12 cellular contexts compared by ENCODE assay signal in the genomic region with DNA sequence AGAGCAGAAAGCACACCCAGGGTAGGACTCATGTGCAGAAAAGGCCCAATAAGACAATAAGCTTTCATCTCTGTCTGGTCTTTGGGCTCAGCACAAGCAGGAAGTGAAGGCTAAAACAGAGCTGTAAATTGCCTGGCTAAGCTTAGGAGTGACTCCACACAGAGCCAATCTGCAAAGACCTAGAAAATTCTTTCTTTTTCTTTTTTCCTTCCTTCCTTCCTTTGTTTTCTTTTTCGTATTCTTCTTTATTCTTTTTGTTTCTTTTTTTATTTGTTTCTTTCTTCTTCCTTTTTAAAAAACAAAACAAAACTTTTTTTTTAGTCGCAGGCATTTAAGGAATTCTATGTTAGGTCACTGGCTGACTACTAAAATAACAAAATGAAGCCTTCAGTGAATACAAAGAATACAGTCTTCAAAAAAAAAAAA. TPM values are rescaled to one million over a fixed set of nuclear protein-coding genes. Genes with fewer than 3 reads are reported as not detected.
A peak's percentile ranks its signal among the peaks of the same experiment; 100 is the strongest.
DNase-seq lines count a peak whose midpoint lies in the region; ATAC-seq, FAIRE-seq and TF ChIP-seq lines count a peak whose summit lies in the region.
"Had no signal": no experiment of that assay in that cellular context is flagged by ENCODE, and none has a peak within 500 bp of the region (broad histone marks: within the 10 kb centered on the region; RNA-seq: fewer than 3 reads in every experiment).

No MANE protein-coding gene starts in this region.

- H3K36me3 ChIP-seq in K562 (ENCODE audit: control insufficient read depth, insufficient read depth, low read length) (no peaks in the 10 kb centered on the region), lower lobe of right lung (no peaks in the 10 kb centered on the region), testis (ENCODE audit: low read depth, missing control alignments) (no peaks in the 10 kb centered on the region)

- CTCF ChIA-PET in activated naive CD4-positive, alpha-beta T cell treated with anti-CD3 and anti-CD28 coated beads, Interleukin-2, amount 10 ng/mL, durations not matched to agents 7 days and 5 days (lab: Charles Lee) = interaction anchor here (0.6 to 1.3 kb wide), 3 partner anchors 29 to 199 kb away, joined by 3 to 5 read pairs (median 3); a partner anchor contains a TSS
- CTCF ChIA-PET in K562 (lab: Yijun Ruan, JAX; ENCODE audit: low intra/inter-chr PET ratio) = interaction anchor here (0.9 kb wide), 1 partner anchor 144 kb away, joined by 4 read pairs; no protein-coding TSS in a partner anchor

- H3K4me3 ChIP-seq in K562 = no peak overlapping the region
- no peak overlapping the region for H3K4me3 ChIP-seq in lower lobe of right lung
- no peak overlapping the region for H3K4me3 ChIP-seq in testis

- H3K4me2 ChIP-seq in K562 (ENCODE audit: insufficient read depth, low read length) = no peak overlapping the region

- H3K9me3 ChIP-seq in K562 (replicated peaks; ENCODE audit: control insufficient read depth, insufficient read depth, low read depth, low read length) (no peaks in the 10 kb centered on the region), lower lobe of right lung (no peaks in the 10 kb centered on the region), testis (no peaks in the 10 kb centered on the region)

- TF ChIP-seq CTCF in K562 (IDR thresholded peaks at IDR 0.05 in 2 of 3, conservative IDR thresholded peaks at IDR 0.05 in 1 of 3; ENCODE audit: insufficient read depth in 2 of 3, low read depth in 1 of 3, low read length in 3 of 3) = no peak
- TF ChIP-seq CTCF in lower lobe of right lung (IDR thresholded peaks at IDR 0.05) = no peak
- TF ChIP-seq CTCF in testis (IDR thresholded peaks at IDR 0.05) = no peak

- H3K9ac ChIP-seq in K562 (ENCODE audit: insufficient read depth in 1 of 2, low read depth in 2 of 2, low read length in 2 of 2) = 0 out of 4 replicates have a peak overlapping the region, but pooled peaks of 1 of the 2 experiments have one; percentile 12

- no peaks in the 10 kb centered on the region for H4K20me1 ChIP-seq in K562 (replicated peaks; ENCODE audit: control insufficient read depth, insufficient read depth, low read length)

- no peaks in the 10 kb centered on the region for H3K79me2 ChIP-seq in K562 (ENCODE audit: control insufficient read depth, insufficient read depth, low read length)

- FAIRE-seq in K562 (lab: Jason Lieb, UNC) = no peak

- H3K9me3 Mint-ChIP-seq in activated naive CD4-positive, alpha-beta T cell treated with anti-CD3 and anti-CD28 coated beads, Interleukin-2, amount 50 U/mL, for 72 hours = no peaks in the 10 kb centered on the region
- no peaks in the 10 kb centered on the region for H3K9me3 Mint-ChIP-seq in activated naive CD4-positive, alpha-beta T cell treated with anti-CD3 and anti-CD28 coated beads, Interleukin-2, amount 10 ng/mL, durations not matched to agents 7 days and 5 days
- H3K9me3 Mint-ChIP-seq: IgD-negative memory B cell; stimulated activated naive CD8-positive, alpha-beta T cell treated with anti-CD3 and anti-CD28 coated beads, Interleukin-15, Interleukin-2, amounts not matched to agents 100 ng/mL and 50 ng/mL, for 24 hours had no signal

- no peaks in the 10 kb centered on the region for H3K9me1 ChIP-seq in K562 (ENCODE audit: control insufficient read depth, insufficient read depth, low read length)

- no peak for TF ChIP-seq EP300 in K562 (IDR thresholded peaks at IDR 0.05; ENCODE audit: low read length)

- H3K27me3 ChIP-seq in K562 (ENCODE audit: control insufficient read depth in 2 of 2, insufficient read depth in 2 of 2, low read length in 2 of 2) (no peaks in the 10 kb centered on the region), lower lobe of right lung (ENCODE audit: low read depth) (no peaks in the 10 kb centered on the region), testis (no peaks in the 10 kb centered on the region)

- H3K4me1 Mint-ChIP-seq in activated naive CD4-positive, alpha-beta T cell treated with anti-CD3 and anti-CD28 coated beads, Interleukin-2, amount 10 ng/mL, durations not matched to agents 7 days and 5 days = peaks cover 14% of the 10 kb centered on the region

- no peak overlapping the region for H3K27ac ChIP-seq in K562 (ENCODE audit: extremely low read depth, low read depth, low read length)
- peak overlapping the region; percentile 19 for H3K27ac ChIP-seq in lower lobe of right lung
- peak overlapping the region; percentile 52 to 84 for H3K27ac ChIP-seq in testis

- WGBS in K562 (ENCODE audit: insufficient coverage, low coverage, missing lambda C conversion rate) = 9% methylated on average over 1 of the region's 2 CpGs
- WGBS in testis, 2 donors = 45 to 46% methylated on average over 2 of the region's 2 CpGs

- no peak for TF ChIP-seq POLR2A in K562 (conservative IDR thresholded peaks at IDR 0.05)
- no peak for TF ChIP-seq POLR2A in testis (IDR thresholded peaks at IDR 0.05)

- H3K27me3 Mint-ChIP-seq in activated naive CD4-positive, alpha-beta T cell treated with anti-CD3 and anti-CD28 coated beads, Interleukin-2, amount 10 ng/mL, durations not matched to agents 7 days and 5 days = peaks cover 15% of the 10 kb centered on the region
- H3K27me3 Mint-ChIP-seq: IgD-negative memory B cell had no signal

- POLR2A ChIA-PET in K562 (lab: Yijun Ruan, JAX) = interaction anchor here (0.9 to 2.4 kb wide), 2 partner anchors 11 to 16 kb away, joined by 3 to 12 read pairs; no protein-coding TSS in a partner anchor

- H3K4me1 ChIP-seq in K562 (replicated peaks in 1 of 2; ENCODE audit: control insufficient read depth in 2 of 2, insufficient read depth in 2 of 2, low read length in 2 of 2) = peaks cover 8 to 10% of the 10 kb centered on the region in 2 experiments; a peak in 3 of 5 replicates
- peaks cover 41% of the 10 kb centered on the region for H3K4me1 ChIP-seq in lower lobe of right lung
- peaks cover 51% of the 10 kb centered on the region for H3K4me1 ChIP-seq in testis

- DNase-seq in activated naive CD4-positive, alpha-beta T cell treated with anti-CD3 and anti-CD28 coated beads, Interleukin-2, amount 50 U/mL, for 72 hours (ENCODE audit: low spot score in 2 of 2) = no peak
- DNase-seq in activated naive CD4-positive, alpha-beta T cell treated with anti-CD3 and anti-CD28 coated beads, Interleukin-2, amount 10 ng/mL, durations not matched to agents 7 days and 5 days = no peak
- DNase-seq in K562 (ENCODE audit: extremely low read depth in 1 of 4, low spot score in 3 of 4) = no peak
- no peak for DNase-seq in lower lobe of right lung
- no peak for DNase-seq in testis
- no peak for DNase-seq in effector CD8-positive, alpha-beta T cell (lab: John Stamatoyannopoulos, UW)
- no peak for DNase-seq in SK-N-DZ (ENCODE audit: low spot score)
- DNase-seq in left lobe of liver (ENCODE audit: low spot score) = no peak
- DNase-seq: GF-D8, T-helper 2 cell had no signal

- intact Hi-C loops in K562 (cut with micrococcal nuclease) (no loop called here), lower lobe of right lung (cut with DNase I) (no loop called here), testis (cut with DNase I; ENCODE audit: low total_unique reads) (no loop called here)

- no peaks in the 10 kb centered on the region for H3K36me3 Mint-ChIP-seq in activated naive CD4-positive, alpha-beta T cell treated with anti-CD3 and anti-CD28 coated beads, Interleukin-2, amount 50 U/mL, for 72 hours
- no peaks in the 10 kb centered on the region for H3K36me3 Mint-ChIP-seq in activated naive CD4-positive, alpha-beta T cell treated with anti-CD3 and anti-CD28 coated beads, Interleukin-2, amount 10 ng/mL, durations not matched to agents 7 days and 5 days

- BruUV-seq in K562 (replicated peaks; lab: Mats Ljungman, UMichigan) = no TSS peak

- H3K4me3 Mint-ChIP-seq in activated naive CD4-positive, alpha-beta T cell treated with anti-CD3 and anti-CD28 coated beads, Interleukin-2, amount 10 ng/mL, durations not matched to agents 7 days and 5 days = no peak overlapping the region
- H3K4me3 Mint-ChIP-seq: IgD-negative memory B cell; stimulated activated naive CD8-positive, alpha-beta T cell treated with anti-CD3 and anti-CD28 coated beads, Interleukin-15, Interleukin-2, amounts not matched to agents 100 ng/mL and 50 ng/mL, for 24 hours had no signal

- in situ Hi-C loops in K562 (cut with MboI) = no loop called here

- H3K27ac Mint-ChIP-seq in activated naive CD4-positive, alpha-beta T cell treated with anti-CD3 and anti-CD28 coated beads, Interleukin-2, amount 50 U/mL, for 72 hours = peak overlapping the region in 1 of 2 donors; percentile 41
- H3K27ac Mint-ChIP-seq in activated naive CD4-positive, alpha-beta T cell treated with anti-CD3 and anti-CD28 coated beads, Interleukin-2, amount 10 ng/mL, durations not matched to agents 7 days and 5 days = no peak overlapping the region
- H3K27ac Mint-ChIP-seq: IgD-negative memory B cell had no signal

- H2AFZ ChIP-seq in K562 (ENCODE audit: low read depth, low read length) = peak overlapping the region; percentile 84

- peak; percentile 54 to 55 for ATAC-seq in activated naive CD4-positive, alpha-beta T cell treated with anti-CD3 and anti-CD28 coated beads, Interleukin-2, amount 50 U/mL, for 72 hours
- peak; percentile 74 for ATAC-seq in K562
- peak in 1 of 2 donors; percentile 20 for ATAC-seq in lower lobe of right lung
- ATAC-seq in left lobe of liver = no peak

- no peak for TF ChIP-seq RAD21 in K562 (CRISPR knock-in tag; conservative IDR thresholded peaks at IDR 0.05 in 1 of 2, IDR thresholded peaks at IDR 0.05 in 1 of 2)

RNA-seq across cellular contexts. Expression of a gene that starts 12.2 kb away (rescaled TPM):
- 10 to 100 TPM; 62.5 to 70.3 TPM for total RNA-seq in activated naive CD4-positive, alpha-beta T cell treated with anti-CD3 and anti-CD28 coated beads, Interleukin-2, amount 50 U/mL, for 72 hours
- 37.3 and 95.2 TPM in 2 replicates for total RNA-seq in K562 (2011; cell fraction: chromatin; rRNA removed; ENCODE audit: low replicate concordance)
- 37.6 and 42.7 TPM in 2 replicates for total RNA-seq in K562 (2011; cell fraction: nucleolus; rRNA removed)
- 57.9 and 59.2 TPM in 2 replicates for total RNA-seq in K562 (2011; cell fraction: nucleoplasm; rRNA removed)
- total RNA-seq in K562 (2014; rRNA removed) = 21.8 and 37.3 TPM in 2 replicates
- total RNA-seq in K562 (2014; rRNA removed; fragmentation: Illumina TruSeq; extraction: Trizol) = 23.8 and 26.1 TPM in 2 replicates
- 23.9 and 24.8 TPM in 2 replicates for total RNA-seq in K562 (2015; rRNA removed; fragmentation: Illumina TruSeq; extraction: Trizol)
- total RNA-seq in K562 (2021) = 115 and 125 TPM in 2 replicates
- 110 and 134 TPM in 2 replicates for polyA plus RNA-seq in K562 (2011; rRNA removed)
- 159 and 169 TPM in 2 replicates for polyA plus RNA-seq in K562 (2011; cell fraction: cytosol; rRNA removed)
- polyA plus RNA-seq in K562 (2011; cell fraction: nucleus; rRNA removed) = 65.9 and 94.9 TPM in 2 replicates
- polyA plus RNA-seq in K562 (2012) = 118 and 226 TPM in 2 replicates
- polyA plus RNA-seq in K562 (2014; fragmentation: Illumina TruSeq; extraction: Trizol) = 141 and 171 TPM in 2 replicates
- polyA plus RNA-seq in K562 (2014; fragmentation: Nextera tagmentation; extraction: Ambion mirVana) = 10 to 100 TPM; 30.0 to 42.5 TPM
- polyA plus RNA-seq in K562 (2014; rRNA removed) = 62.2 and 69.6 TPM in 2 replicates
- polyA minus RNA-seq in K562 (2011; rRNA and poly(A)+ RNA removed) = 78.8 and 99.8 TPM in 2 replicates
- 34.6 and 53.7 TPM in 2 replicates for polyA minus RNA-seq in K562 (2011; cell fraction: cytosol; rRNA and poly(A)+ RNA removed)
- 18.6 and 24.8 TPM in 2 replicates for polyA minus RNA-seq in K562 (2011; cell fraction: nucleus; rRNA and poly(A)+ RNA removed)
- total RNA-seq in lower lobe of right lung = 71.8 TPM
- 100 to 1,000 TPM in 1 of 2 donors, 10 to 100 TPM in 1; 84.3 to 105 TPM for total RNA-seq in testis
- polyA plus RNA-seq in testis (ENCODE audit: insufficient read depth, low read depth, low replicate concordance) = 97.0 TPM
- polyA plus RNA-seq in SK-N-DZ (2014; cell fraction: cytosol; rRNA removed) = 51.7 and 60.8 TPM in 2 replicates
- polyA plus RNA-seq in SK-N-DZ (2014; cell fraction: nucleus; rRNA removed) = 10.4 and 28.0 TPM in 2 replicates
- 32.0 TPM for total RNA-seq in left lobe of liver

RNA-seq across cellular contexts. Expression of a gene that starts 12.4 kb away (rescaled TPM):
- total RNA-seq in activated naive CD4-positive, alpha-beta T cell treated with anti-CD3 and anti-CD28 coated beads, Interleukin-2, amount 50 U/mL, for 72 hours = 10 to 100 TPM; 36.6 to 38.1 TPM
- total RNA-seq in K562 (2011; cell fraction: chromatin; rRNA removed; ENCODE audit: low replicate concordance) = 125 and 232 TPM in 2 replicates
- 136 and 142 TPM in 2 replicates for total RNA-seq in K562 (2011; cell fraction: nucleolus; rRNA removed)
- 117 and 134 TPM in 2 replicates for total RNA-seq in K562 (2011; cell fraction: nucleoplasm; rRNA removed)
- total RNA-seq in K562 (2014; rRNA removed) (9.9 and 12.1 TPM in 2 replicates), K562 (2014; rRNA removed; fragmentation: Illumina TruSeq; extraction: Trizol) (5.4 and 6.4 TPM in 2 replicates), K562 (2015; rRNA removed; fragmentation: Illumina TruSeq; extraction: Trizol) (5.7 and 6.0 TPM in 2 replicates), K562 (2021) (14.3 and 18.7 TPM in 2 replicates), lower lobe of right lung (25.1 TPM), testis (100 to 1,000 TPM; 122 to 129 TPM), left lobe of liver (14.1 TPM)
- polyA plus RNA-seq in K562 (2011; rRNA removed) (20.5 and 40.7 TPM in 2 replicates), K562 (2014; fragmentation: Illumina TruSeq; extraction: Trizol) (9.5 TPM in 2 replicates), K562 (2014; fragmentation: Nextera tagmentation; extraction: Ambion mirVana) (under 1 TPM; 0.17 to 0.67 TPM), K562 (2014; rRNA removed) (24.3 and 25.8 TPM in 2 replicates), testis (ENCODE audit: insufficient read depth, low read depth, low replicate concordance) (73.1 TPM)
- polyA plus RNA-seq in K562 (2011; cell fraction: cytosol; rRNA removed) = 17.1 and 26.5 TPM in 2 replicates
- polyA plus RNA-seq in K562 (2011; cell fraction: nucleus; rRNA removed) = 270 and 329 TPM in 2 replicates
- 13.3 and 31.2 TPM in 2 replicates for polyA plus RNA-seq in K562 (2012)
- 14.5 and 17.3 TPM in 2 replicates for polyA minus RNA-seq in K562 (2011; rRNA and poly(A)+ RNA removed)
- 4.3 and 8.7 TPM in 2 replicates for polyA minus RNA-seq in K562 (2011; cell fraction: cytosol; rRNA and poly(A)+ RNA removed)
- polyA minus RNA-seq in K562 (2011; cell fraction: nucleus; rRNA and poly(A)+ RNA removed) = 44.6 and 58.9 TPM in 2 replicates
- 28.2 and 32.4 TPM in 2 replicates for polyA plus RNA-seq in SK-N-DZ (2014; cell fraction: cytosol; rRNA removed)
- 209 and 239 TPM in 2 replicates for polyA plus RNA-seq in SK-N-DZ (2014; cell fraction: nucleus; rRNA removed)

RNA-seq across cellular contexts. Expression of a gene that starts 19.5 kb away (rescaled TPM):
- total RNA-seq in activated naive CD4-positive, alpha-beta T cell treated with anti-CD3 and anti-CD28 coated beads, Interleukin-2, amount 50 U/mL, for 72 hours = 10 to 100 TPM; 29.3 to 55.0 TPM
- 44.2 and 57.1 TPM in 2 replicates for total RNA-seq in K562 (2011; cell fraction: chromatin; rRNA removed; ENCODE audit: low replicate concordance)
- total RNA-seq in K562 (2011; cell fraction: nucleolus; rRNA removed) = 30.1 and 33.9 TPM in 2 replicates
- total RNA-seq in K562 (2011; cell fraction: nucleoplasm; rRNA removed) = 35.3 and 37.7 TPM in 2 replicates
- total RNA-seq in K562 (2014; rRNA removed) = 45.0 and 58.1 TPM in 2 replicates
- 31.6 and 31.8 TPM in 2 replicates for total RNA-seq in K562 (2014; rRNA removed; fragmentation: Illumina TruSeq; extraction: Trizol)
- 30.5 and 35.2 TPM in 2 replicates for total RNA-seq in K562 (2015; rRNA removed; fragmentation: Illumina TruSeq; extraction: Trizol)
- 45.8 and 47.4 TPM in 2 replicates for total RNA-seq in K562 (2021)
- 38.8 and 41.3 TPM in 2 replicates for polyA plus RNA-seq in K562 (2011; rRNA removed)
- polyA plus RNA-seq in K562 (2011; cell fraction: cytosol; rRNA removed) = 33.4 and 34.1 TPM in 2 replicates
- 40.8 and 53.9 TPM in 2 replicates for polyA plus RNA-seq in K562 (2011; cell fraction: nucleus; rRNA removed)
- 36.1 and 39.8 TPM in 2 replicates for polyA plus RNA-seq in K562 (2012)
- 43.6 and 49.5 TPM in 2 replicates for polyA plus RNA-seq in K562 (2014; fragmentation: Illumina TruSeq; extraction: Trizol)
- 10 to 100 TPM; 24.1 to 33.6 TPM for polyA plus RNA-seq in K562 (2014; fragmentation: Nextera tagmentation; extraction: Ambion mirVana)
- polyA plus RNA-seq in K562 (2014; rRNA removed) = 44.4 and 50.8 TPM in 2 replicates
- 19.8 and 24.2 TPM in 2 replicates for polyA minus RNA-seq in K562 (2011; rRNA and poly(A)+ RNA removed)
- polyA minus RNA-seq in K562 (2011; cell fraction: cytosol; rRNA and poly(A)+ RNA removed) = 17.1 and 24.6 TPM in 2 replicates
- 13.3 and 20.3 TPM in 2 replicates for polyA minus RNA-seq in K562 (2011; cell fraction: nucleus; rRNA and poly(A)+ RNA removed)
- total RNA-seq in lower lobe of right lung = 21.4 TPM
- 10 to 100 TPM; 43.1 to 51.3 TPM for total RNA-seq in testis
- 49.0 TPM for polyA plus RNA-seq in testis (ENCODE audit: insufficient read depth, low read depth, low replicate concordance)
- polyA plus RNA-seq in SK-N-DZ (2014; cell fraction: cytosol; rRNA removed) = 19.3 and 22.7 TPM in 2 replicates
- polyA plus RNA-seq in SK-N-DZ (2014; cell fraction: nucleus; rRNA removed) = 34.9 and 45.3 TPM in 2 replicates
- total RNA-seq in left lobe of liver = 19.5 TPM

RNA-seq across cellular contexts. Expression of a gene that starts 29.3 kb away (rescaled TPM):
- 10 to 100 TPM; 13.0 to 14.8 TPM for total RNA-seq in activated naive CD4-positive, alpha-beta T cell treated with anti-CD3 and anti-CD28 coated beads, Interleukin-2, amount 50 U/mL, for 72 hours
- total RNA-seq in K562 (2011; cell fraction: chromatin; rRNA removed; ENCODE audit: low replicate concordance) = 4.1 TPM in 1 of 2 replicates, not detected in the other
- total RNA-seq in K562 (2011; cell fraction: nucleolus; rRNA removed) = 3.3 TPM in 1 of 2 replicates, not detected in the other
- total RNA-seq in K562 (2011; cell fraction: nucleoplasm; rRNA removed) = 3.9 TPM in 1 of 2 replicates, not detected in the other
- total RNA-seq in K562 (2014; rRNA removed) (1.3 and 2.3 TPM in 2 replicates), K562 (2014; rRNA removed; fragmentation: Illumina TruSeq; extraction: Trizol) (2.5 and 3.8 TPM in 2 replicates), K562 (2015; rRNA removed; fragmentation: Illumina TruSeq; extraction: Trizol) (0.72 and 1.3 TPM in 2 replicates), K562 (2021) (5.7 and 7.7 TPM in 2 replicates), lower lobe of right lung (19.3 TPM), testis (10 to 100 TPM; 11.7 to 14.0 TPM), left lobe of liver (11.3 TPM)
- polyA plus RNA-seq in K562 (2011; rRNA removed) (3.1 and 4.7 TPM in 2 replicates), K562 (2014; fragmentation: Illumina TruSeq; extraction: Trizol) (3.1 and 4.1 TPM in 2 replicates), K562 (2014; fragmentation: Nextera tagmentation; extraction: Ambion mirVana) (1 to 10 TPM; 5.0 to 7.5 TPM), K562 (2014; rRNA removed) (3.4 and 4.0 TPM in 2 replicates), testis (ENCODE audit: insufficient read depth, low read depth, low replicate concordance) (47.3 TPM)
- 3.2 and 5.0 TPM in 2 replicates for polyA plus RNA-seq in K562 (2011; cell fraction: cytosol; rRNA removed)
- polyA plus RNA-seq in K562 (2011; cell fraction: nucleus; rRNA removed) = 3.0 and 4.1 TPM in 2 replicates
- polyA plus RNA-seq in K562 (2012) = 5.0 and 8.7 TPM in 2 replicates
- 0.56 and 3.0 TPM in 2 replicates for polyA minus RNA-seq in K562 (2011; rRNA and poly(A)+ RNA removed)
- polyA minus RNA-seq in K562 (2011; cell fraction: cytosol; rRNA and poly(A)+ RNA removed) = not detected in 2 replicates
- 0.67 and 0.89 TPM in 2 replicates for polyA minus RNA-seq in K562 (2011; cell fraction: nucleus; rRNA and poly(A)+ RNA removed)
- 0.36 TPM in 1 of 2 replicates, not detected in the other for polyA plus RNA-seq in SK-N-DZ (2014; cell fraction: cytosol; rRNA removed)
- 4.7 and 5.8 TPM in 2 replicates for polyA plus RNA-seq in SK-N-DZ (2014; cell fraction: nucleus; rRNA removed)

RNA-seq across cellular contexts. Expression of a gene that starts 56.2 kb away (rescaled TPM):
- total RNA-seq in activated naive CD4-positive, alpha-beta T cell treated with anti-CD3 and anti-CD28 coated beads, Interleukin-2, amount 50 U/mL, for 72 hours = 1 to 10 TPM in 1 of 2 donors, under 1 TPM in 1; 0.56 to 1.6 TPM
- 0.39 and 0.46 TPM in 2 replicates for total RNA-seq in K562 (2011; cell fraction: chromatin; rRNA removed; ENCODE audit: low replicate concordance)
- total RNA-seq in K562 (2011; cell fraction: nucleolus; rRNA removed) = 0.26 and 0.33 TPM in 2 replicates
- total RNA-seq in K562 (2011; cell fraction: nucleoplasm; rRNA removed) = 0.51 TPM in 1 of 2 replicates, not detected in the other
- total RNA-seq in K562 (2014; rRNA removed) = 0.09 TPM in 1 of 2 replicates, not detected in the other
- 0.07 TPM in 1 of 2 replicates, not detected in the other for total RNA-seq in K562 (2014; rRNA removed; fragmentation: Illumina TruSeq; extraction: Trizol)
- total RNA-seq in K562 (2015; rRNA removed; fragmentation: Illumina TruSeq; extraction: Trizol) = 0.14 and 0.15 TPM in 2 replicates
- total RNA-seq in K562 (2021) = 0.31 and 0.47 TPM in 2 replicates
- polyA plus RNA-seq in K562 (2011; rRNA removed) = 0.13 and 0.23 TPM in 2 replicates
- 0.28 and 0.47 TPM in 2 replicates for polyA plus RNA-seq in K562 (2011; cell fraction: cytosol; rRNA removed)
- polyA plus RNA-seq in K562 (2011; cell fraction: nucleus; rRNA removed) = 0.11 and 0.67 TPM in 2 replicates
- 0.17 and 0.29 TPM in 2 replicates for polyA plus RNA-seq in K562 (2012)
- not detected in 2 replicates for polyA plus RNA-seq in K562 (2014; fragmentation: Illumina TruSeq; extraction: Trizol)
- under 1 TPM in 1 of 2 experiments, not detected in 1; 0.15 TPM for polyA plus RNA-seq in K562 (2014; fragmentation: Nextera tagmentation; extraction: Ambion mirVana)
- polyA plus RNA-seq in K562 (2014; rRNA removed) = 0.32 and 1.0 TPM in 2 replicates
- polyA minus RNA-seq in K562 (2011; rRNA and poly(A)+ RNA removed) = not detected in 2 replicates
- not detected in 2 replicates for polyA minus RNA-seq in K562 (2011; cell fraction: cytosol; rRNA and poly(A)+ RNA removed)
- 0.22 and 0.27 TPM in 2 replicates for polyA minus RNA-seq in K562 (2011; cell fraction: nucleus; rRNA and poly(A)+ RNA removed)
- 165 TPM for total RNA-seq in lower lobe of right lung
- 10 to 100 TPM; 23.7 to 41.1 TPM for total RNA-seq in testis
- 40.5 TPM for polyA plus RNA-seq in testis (ENCODE audit: insufficient read depth, low read depth, low replicate concordance)
- polyA plus RNA-seq in SK-N-DZ (2014; cell fraction: cytosol; rRNA removed) = 0.56 and 0.64 TPM in 2 replicates
- 0.73 and 0.74 TPM in 2 replicates for polyA plus RNA-seq in SK-N-DZ (2014; cell fraction: nucleus; rRNA removed)
- total RNA-seq in left lobe of liver = 211 TPM
